Comparison of ENCODE assay signal across 12 cellular contexts in genomic region chr22:27825174-27825573, GRCh38. TPM values are rescaled to one million over a fixed set of nuclear protein-coding genes. Genes with fewer than 3 reads are reported as not detected.
A peak's percentile ranks its signal among the peaks of the same experiment; 100 is the strongest.
DNase-seq lines count a peak whose midpoint lies in the region; ATAC-seq, FAIRE-seq and TF ChIP-seq lines count a peak whose summit lies in the region.
"Had no signal": no experiment of that assay in that cellular context is flagged by ENCODE, and none has a peak within 500 bp of the region (broad histone marks: within the 10 kb centered on the region; RNA-seq: fewer than 3 reads in every experiment).

No MANE protein-coding gene starts in this region.

- H4K5ac ChIP-seq in H1 (ENCODE audit: insufficient read length, low read depth, low read length) = no peak overlapping the region

- no peak overlapping the region for H2BK15ac ChIP-seq in H1 (ENCODE audit: low read length)

- peak overlapping the region; percentile 73; the same call in 1 of the 2 replicates for H4K8ac ChIP-seq in H1 (ENCODE audit: extremely low read depth, insufficient read depth, low read length)

- H4K91ac ChIP-seq in H1 (replicated peaks; ENCODE audit: insufficient read length, low read length) = no peak overlapping the region

- no peaks in the 10 kb centered on the region for H3K36me3 Mint-ChIP-seq in activated CD4-positive, alpha-beta T cell treated with anti-CD3 and anti-CD28 coated beads, Interleukin-2, amount 10 ng/mL, durations not matched to agents 24 days and 14 days (ENCODE audit: low read depth)
- no peaks in the 10 kb centered on the region for H3K36me3 Mint-ChIP-seq in T-helper 17 cell (ENCODE audit: low read depth)

- H3K4ac ChIP-seq in H1 (replicated peaks; ENCODE audit: insufficient read length, low read depth, low read length) = no peak overlapping the region

- peaks cover 0 to 6% (median 0%) of the 10 kb centered on the region in 4 experiments; a peak in 2 of 7 replicates for H3K4me1 ChIP-seq in H1 (replicated peaks in 1 of 4; ENCODE audit: control insufficient read depth in 3 of 4, insufficient read depth in 4 of 4, low read length in 3 of 4)

- TF ChIP-seq RAD21 in H1 (IDR thresholded peaks at IDR 0.05 in 1 of 2, conservative IDR thresholded peaks at IDR 0.05 in 1 of 2; ENCODE audit: low read depth in 2 of 2, low read length in 2 of 2) = peak; percentile 60 to 64

- no peaks in the 10 kb centered on the region for H3K4me1 Mint-ChIP-seq in activated CD4-positive, alpha-beta T cell treated with anti-CD3 and anti-CD28 coated beads, Interleukin-2, amount 10 ng/mL, durations not matched to agents 24 days and 14 days
- no peaks in the 10 kb centered on the region for H3K4me1 Mint-ChIP-seq in T-helper 17 cell

- H2BK120ac ChIP-seq in H1 (replicated peaks; ENCODE audit: low read depth, low read length) = no peak overlapping the region

- H3K27me3 ChIP-seq in H1 (replicated peaks in 1 of 4; ENCODE audit: control insufficient read depth in 3 of 4, extremely low read depth in 1 of 4, insufficient read depth in 3 of 4, low read length in 3 of 4) = no peaks in the 10 kb centered on the region

- H3K9me3 Mint-ChIP-seq in activated CD4-positive, alpha-beta T cell treated with anti-CD3 and anti-CD28 coated beads, Interleukin-2, amount 10 ng/mL, durations not matched to agents 24 days and 14 days = no peaks in the 10 kb centered on the region

- H3K9me3 ChIP-seq in H1 (ENCODE audit: insufficient read depth in 2 of 2, low read depth in 1 of 2, low read length in 1 of 2) (no peaks in the 10 kb centered on the region), T-helper 17 cell (ENCODE audit: control insufficient read depth, low read length, poor library complexity, severe bottlenecking) (no peaks in the 10 kb centered on the region)
- H3K9me3 ChIP-seq: HAP-1 had no signal

- peak; percentile 67 for DNase-seq in activated CD4-positive, alpha-beta T cell treated with anti-CD3 and anti-CD28 coated beads, Interleukin-2, amount 10 ng/mL, durations not matched to agents 24 days and 14 days
- no peak for DNase-seq in activated CD4-positive, alpha-beta T cell treated with anti-CD3 and anti-CD28 coated beads, Interleukin-2, amount 50 U/mL, for 4 hours
- peak; percentile 41 for DNase-seq in NCI-H69 (lab: John Stamatoyannopoulos, UW)
- DNase-seq in H1 (ENCODE audit: low read depth in 1 of 2, low spot score in 2 of 2) = peak in 1 of 2 experiments; percentile 77
- DNase-seq in stimulated activated CD4-positive, alpha-beta T cell treated with anti-CD3 and anti-CD28 coated beads, Interleukin-1b, Interleukin-23, amount 100 ng/mL, for 48 hours = peak; percentile 14
- no peak for DNase-seq in NCI-H1417 (lab: John Stamatoyannopoulos, UW)
- DNase-seq in T-helper 17 cell = no peak

- CTCF ChIA-PET in H1 (lab: Charles Lee; ENCODE audit: partially characterized antibody) = interaction anchor here (0.6 to 2.5 kb wide), 11 partner anchors 13 to 357 kb away, joined by 3 to 13 read pairs (median 4); no protein-coding TSS in a partner anchor

- POLR2A ChIA-PET in H1 (lab: Charles Lee; ENCODE audit: partially characterized antibody) = no interaction called here

- no peak overlapping the region for H3K56ac ChIP-seq in H1 (replicated peaks; ENCODE audit: insufficient read length, low read depth, low read length)

- TF ChIP-seq EP300 in H1 (IDR thresholded peaks at IDR 0.05; ENCODE audit: borderline replicate concordance in 1 of 2, low read depth in 2 of 2, low read length in 2 of 2) = no peak

- no peak for TF ChIP-seq POLR2A in H1 (IDR thresholded peaks at IDR 0.05; ENCODE audit: control extremely low read depth in 1 of 2, low read depth in 2 of 2, low read length in 2 of 2)

- no peak overlapping the region for H3K4me3 Mint-ChIP-seq in activated CD4-positive, alpha-beta T cell treated with anti-CD3 and anti-CD28 coated beads, Interleukin-2, amount 10 ng/mL, durations not matched to agents 24 days and 14 days
- H3K4me3 Mint-ChIP-seq in T-helper 17 cell = no peak overlapping the region

- H3K27ac Mint-ChIP-seq in activated CD4-positive, alpha-beta T cell treated with anti-CD3 and anti-CD28 coated beads, Interleukin-2, amount 10 ng/mL, durations not matched to agents 24 days and 14 days = no peak overlapping the region
- H3K27ac Mint-ChIP-seq in T-helper 17 cell = no peak overlapping the region

- H3K9ac ChIP-seq in H1 (replicated peaks in 1 of 4; ENCODE audit: extremely low read depth in 1 of 4, low read depth in 3 of 4, low read length in 3 of 4) = no peak overlapping the region

- intact Hi-C loops in activated CD4-positive, alpha-beta T cell treated with anti-CD3 and anti-CD28 coated beads, Interleukin-2, amount 10 ng/mL, durations not matched to agents 24 days and 14 days (cut with micrococcal nuclease) = no loop called here

- 75% methylated on average over 6 of the region's 6 CpGs; no CpG with 5 or more reads in 1 of the 2 experiments for WGBS in H1 (ENCODE audit: extremely low coverage in 1 of 2, insufficient coverage in 1 of 2, insufficient read length in 1 of 2, insufficient replicate concordance in 2 of 2, low coverage in 1 of 2, low lambda C conversion rate in 2 of 2, missing lambda C conversion rate in 1 of 2), 2 experiments

- FAIRE-seq in H1 (lab: Jason Lieb, UNC) = no peak
- FAIRE-seq: GM18507 had no signal

- H3K27ac ChIP-seq in H1 (ENCODE audit: low read depth, low read length) = no peak overlapping the region
- H3K27ac ChIP-seq: HL-60, VCaP had no signal

- peak; percentile 52 to 91 (median 81) for TF ChIP-seq CTCF in H1 (IDR thresholded peaks at IDR 0.05; ENCODE audit: control extremely low read depth in 1 of 3, insufficient read depth in 1 of 3, low read depth in 1 of 3, low read length in 3 of 3)

- H2BK5ac ChIP-seq in H1 (ENCODE audit: low read depth, low read length) = no peak overlapping the region

- no peak overlapping the region for H3K18ac ChIP-seq in H1 (ENCODE audit: extremely low read depth, low read length)

- H3K4me2 ChIP-seq in H1 (ENCODE audit: insufficient read depth in 1 of 2, low read depth in 2 of 2, low read length in 2 of 2) = no peak overlapping the region

- H3K14ac ChIP-seq in H1 (ENCODE audit: insufficient read length) = no peak overlapping the region

- no peak for ATAC-seq in T-helper 17 cell
- ATAC-seq in HG03521 (IDR thresholded peaks at IDR 0.05; ENCODE audit: unreplicated experiment) = no peak

- no peaks in the 10 kb centered on the region for H3K23me2 ChIP-seq in H1 (ENCODE audit: low read depth, low read length)

- H3K23ac ChIP-seq in H1 (ENCODE audit: insufficient read length) = no peak overlapping the region

- no peaks in the 10 kb centered on the region for H4K20me1 ChIP-seq in H1 (replicated peaks in 1 of 2; ENCODE audit: control insufficient read depth in 1 of 2, insufficient read depth in 2 of 2, low read length in 2 of 2)

- H2BK20ac ChIP-seq in H1 (ENCODE audit: low read length) = no peak overlapping the region

- no peaks in the 10 kb centered on the region for H3K27me3 Mint-ChIP-seq in activated CD4-positive, alpha-beta T cell treated with anti-CD3 and anti-CD28 coated beads, Interleukin-2, amount 10 ng/mL, durations not matched to agents 24 days and 14 days
- H3K27me3 Mint-ChIP-seq in T-helper 17 cell = no peaks in the 10 kb centered on the region

- H3K79me1 ChIP-seq in H1 (ENCODE audit: low read depth, low read length) = no peaks in the 10 kb centered on the region

- H3K79me2 ChIP-seq in H1 (ENCODE audit: control insufficient read depth in 1 of 2, insufficient read depth in 2 of 2, low read length in 2 of 2) = no peaks in the 10 kb centered on the region

- no peak overlapping the region for H2BK12ac ChIP-seq in H1 (ENCODE audit: low read depth, low read length)

- no peak overlapping the region for H2AFZ ChIP-seq in H1 (ENCODE audit: low read length)

- no peak overlapping the region for H3K4me3 ChIP-seq in H1 (ENCODE audit: extremely low read depth in 1 of 4, insufficient read depth in 2 of 4, low read depth in 3 of 4, low read length in 4 of 4)
- H3K4me3 ChIP-seq: HAP-1 had no signal

- H2AK5ac ChIP-seq in H1 (ENCODE audit: low read depth, low read length) = no peak overlapping the region

- H3K36me3 ChIP-seq in H1 (ENCODE audit: control insufficient read depth in 2 of 4, insufficient read depth in 4 of 4, low read length in 3 of 4) = no peaks in the 10 kb centered on the region
- H3K36me3 ChIP-seq: HAP-1 had no signal

TF ChIP-seq in H1, 55 proteins besides CTCF, POLR2A, EP300 and RAD21 (continues in another document):
- 0 out of 2 replicates have a peak, but pooled peaks have one; percentile 27 for TF ChIP-seq MAX (IDR thresholded peaks at IDR 0.05)
- TF ChIP-seq GABPA (IDR thresholded peaks at IDR 0.05; ENCODE audit: borderline replicate concordance, insufficient read depth, low read length) = no peak
- peak; percentile 96 for TF ChIP-seq KDM1A (IDR thresholded peaks at IDR 0.05; ENCODE audit: borderline replicate concordance, low read length)
- TF ChIP-seq CHD1 (IDR thresholded peaks at IDR 0.05; ENCODE audit: low read depth, low read length) = no peak
- no peak for TF ChIP-seq TEAD4 (IDR thresholded peaks at IDR 0.05; ENCODE audit: low read depth, low read length)
- TF ChIP-seq MAFK (IDR thresholded peaks at IDR 0.05; ENCODE audit: low read depth, low read length) = no peak
- no peak for TF ChIP-seq SP4 (IDR thresholded peaks at IDR 0.05; ENCODE audit: low read length)
- TF ChIP-seq RBBP5 (IDR thresholded peaks at IDR 0.05; ENCODE audit: borderline replicate concordance, low read depth, low read length) = no peak
- no peak for TF ChIP-seq EZH2 (IDR thresholded peaks at IDR 0.05; ENCODE audit: low read depth, low read length, severe bottlenecking)
- no peak for TF ChIP-seq KDM5A (IDR thresholded peaks at IDR 0.05; ENCODE audit: low read length)
- no peak for TF ChIP-seq SIX5 (IDR thresholded peaks at IDR 0.05; ENCODE audit: low read depth, low read length)
- no peak for TF ChIP-seq HDAC6 (IDR thresholded peaks at IDR 0.05; ENCODE audit: low read depth, low read length)
- TF ChIP-seq SUZ12 (IDR thresholded peaks at IDR 0.05; ENCODE audit: low read length) = no peak

RNA-seq across cellular contexts. Expression of gene MN1, which starts 23.6 kb away (rescaled TPM):
- 0.05 and 0.23 TPM in 2 replicates for total RNA-seq in activated CD4-positive, alpha-beta T cell treated with anti-CD3 and anti-CD28 coated beads, Interleukin-2, amount 10 ng/mL, durations not matched to agents 24 days and 14 days
- total RNA-seq in H1 (2021; fragmentation: NEBNext Ultra II Directional; extraction: Animal tissue kit (Norgen Biotek cat#: 25700)) = 4.9 and 5.2 TPM in 2 replicates
- 3.1 and 5.0 TPM in 2 replicates for polyA plus RNA-seq in H1 (2011; rRNA removed)
- polyA plus RNA-seq in H1 (2011; cell fraction: cytosol; rRNA removed) = 2.5 TPM
- polyA plus RNA-seq in H1 (2011; cell fraction: nucleus; rRNA removed) = 5.9 TPM
- polyA plus RNA-seq in H1 (2012, experiment 1 of 2) = 2.5 to 3.7 TPM (median 3.4 TPM) in 4 replicates
- polyA plus RNA-seq in H1 (2012, experiment 2 of 2) = 1.8 TPM
- 2.8 TPM for polyA plus RNA-seq in H1 (2013, experiment 1 of 2)
- 3.1 TPM for polyA plus RNA-seq in H1 (2013, experiment 2 of 2)
- polyA minus RNA-seq in H1 (2011; rRNA and poly(A)+ RNA removed) = 2.0 and 3.1 TPM in 2 replicates
- polyA minus RNA-seq in H1 (2011; cell fraction: cytosol; rRNA and poly(A)+ RNA removed) = 5.6 TPM
- polyA minus RNA-seq in H1 (2011; cell fraction: nucleus; rRNA and poly(A)+ RNA removed) = 3.3 TPM
- under 1 TPM; 0.40 to 0.42 TPM for total RNA-seq in T-helper 17 cell

Comparison
In these comparisons a context has a peak if more than half of its experiments do, and no peak if none do; other contexts are left out.
1. DNase-seq: peak in activated CD4-positive, alpha-beta T cell treated with anti-CD3 and anti-CD28 coated beads, Interleukin-2, amount 10 ng/mL, durations not matched to agents 24 days and 14 days (single experiment), NCI-H69 (single experiment) and stimulated activated CD4-positive, alpha-beta T cell treated with anti-CD3 and anti-CD28 coated beads, Interleukin-1b, Interleukin-23, amount 100 ng/mL, for 48 hours (single experiment); none in activated CD4-positive, alpha-beta T cell treated with anti-CD3 and anti-CD28 coated beads, Interleukin-2, amount 50 U/mL, for 4 hours (0 of 2), NCI-H1417 (0 of 3) and T-helper 17 cell (0 of 3).